In the genomic region with DNA sequence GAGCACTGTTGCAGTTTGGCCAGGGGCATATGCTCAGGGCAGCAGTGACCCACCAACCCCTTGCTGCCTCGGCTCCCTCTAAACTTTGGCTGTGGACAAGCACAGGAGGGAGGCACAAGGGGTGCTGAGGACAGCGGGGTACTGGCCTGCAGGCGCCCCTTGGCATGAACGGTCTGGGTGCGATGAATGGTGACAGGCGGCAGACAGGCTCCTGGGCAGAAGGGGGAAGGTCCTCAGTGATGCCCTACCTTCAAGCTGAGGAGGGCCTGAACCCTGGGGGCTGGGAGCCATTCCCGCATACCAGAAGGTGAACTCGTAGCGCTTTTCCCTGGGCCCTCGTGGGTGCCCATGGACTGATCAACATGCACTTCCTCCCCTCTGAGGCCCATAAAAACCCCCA, we compare ENCODE assay signal across 22 cellular contexts.
"Had no signal": no experiment of that assay in that cellular context is flagged by ENCODE, and none has a peak within 500 bp of the region (broad histone marks: within the 10 kb centered on the region; RNA-seq: fewer than 3 reads in every experiment).

No MANE protein-coding gene starts in this region.

- H3K4me3 ChIP-seq: left lung, lower lobe of right lung, pancreas, prostate gland, sigmoid colon, spleen, tibial nerve, vagina had no signal

- H3K27ac ChIP-seq: left lung, lower lobe of right lung, pancreas, prostate gland, sigmoid colon, spleen, tibial nerve, vagina had no signal

- ATAC-seq: left colon; left lung; naive thymus-derived CD4-positive, alpha-beta T cell; pancreas; stimulated activated naive B cell treated with anti-CD40 and anti-IgM and Interleukin-4, amounts not matched to agents 10 μg/mL and 1 μg/mL and 100 μg/mL, for 72 hours had no signal

- DNase-seq: head of caudate nucleus; hippocampal formation; left colon; mammary epithelial cell; mesendoderm; naive thymus-derived CD4-positive, alpha-beta T cell; nucleus accumbens; retina; sigmoid colon; small intestine; spleen; stimulated activated CD4-positive, alpha-beta T cell treated with anti-CD3 and anti-CD28 coated beads, Interleukin-2, amount 100 ng/mL, for 48 hours; stimulated activated CD4-positive, alpha-beta T cell treated with anti-CD3 and anti-CD28 coated beads, Interleukin-4, amount 100 ng/mL, for 4 hours; stimulated activated CD8-positive, alpha-beta memory T cell treated with anti-CD3 and anti-CD28 coated beads, Interleukin-4, amount 100 ng/mL, for 48 hours; stimulated activated naive B cell treated with anti-CD40 and anti-IgM and Interleukin-4, amounts not matched to agents 10 μg/mL and 1 μg/mL and 100 μg/mL, for 72 hours; substantia nigra had no signal

- H3K27me3 ChIP-seq: left lung, pancreas, sigmoid colon, spleen, tibial nerve, vagina had no signal

- H3K9me3 ChIP-seq: pancreas, prostate gland, sigmoid colon, tibial nerve, vagina had no signal

- H3K36me3 ChIP-seq: left lung, lower lobe of right lung, pancreas, prostate gland, sigmoid colon, spleen, tibial nerve, vagina had no signal

- H3K4me1 ChIP-seq: left lung, lower lobe of right lung, pancreas, prostate gland, spleen, tibial nerve, vagina had no signal
